9 cellular contexts compared by ENCODE assay signal in the genomic region with DNA sequence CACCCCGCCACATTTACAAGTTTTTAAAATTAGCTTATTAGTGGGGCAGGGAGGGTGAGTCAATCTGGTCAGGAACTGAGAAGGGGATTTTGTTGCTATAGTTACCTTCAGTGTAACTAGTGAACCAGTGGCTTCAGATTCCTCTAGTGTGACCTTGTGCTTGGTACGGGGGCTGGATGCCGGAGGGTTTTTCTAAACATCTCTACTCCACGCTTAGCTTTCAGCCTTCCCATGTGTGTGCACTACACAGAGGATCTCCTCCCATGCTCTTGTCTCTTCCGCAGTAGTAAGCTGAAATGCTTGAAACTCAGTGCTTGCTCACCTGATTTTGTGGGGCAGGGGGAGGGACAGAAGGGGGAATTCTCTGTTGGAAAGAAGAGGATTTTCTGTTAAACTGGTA.
DNase-seq lines count a peak whose midpoint lies in the region; ATAC-seq and TF ChIP-seq lines count a peak whose summit lies in the region.
"Had no signal": no experiment of that assay in that cellular context is flagged by ENCODE, and none has a peak within 500 bp of the region (broad histone marks: within the 10 kb centered on the region; RNA-seq: fewer than 3 reads in every experiment).

No MANE protein-coding gene starts in this region.

- peak overlapping the region; percentile 48 for H3K9ac ChIP-seq in smooth muscle cell (ENCODE audit: low read depth)

- H3K4me3 Mint-ChIP-seq in activated CD4-positive, alpha-beta memory T cell treated with anti-CD3 and anti-CD28 coated beads for 36 hours = no peak overlapping the region
- H3K4me3 Mint-ChIP-seq in activated CD4-positive, alpha-beta memory T cell treated with anti-CD3 and anti-CD28 coated beads, Interleukin-2, amount 10 ng/mL, durations not matched to agents 7 days and 5 days = no peak overlapping the region
- no peak overlapping the region for H3K4me3 Mint-ChIP-seq in WTC11

- peak overlapping the region; percentile 60 for H3K27ac Mint-ChIP-seq in activated CD4-positive, alpha-beta memory T cell treated with anti-CD3 and anti-CD28 coated beads for 36 hours
- H3K27ac Mint-ChIP-seq in activated CD4-positive, alpha-beta memory T cell treated with anti-CD3 and anti-CD28 coated beads, Interleukin-2, amount 10 ng/mL, durations not matched to agents 7 days and 5 days = no peak overlapping the region
- no peak overlapping the region for H3K27ac Mint-ChIP-seq in WTC11

- H3K9me3 Mint-ChIP-seq in activated CD4-positive, alpha-beta memory T cell treated with anti-CD3 and anti-CD28 coated beads for 36 hours = no peaks in the 10 kb centered on the region
- peaks cover 3% of the 10 kb centered on the region for H3K9me3 Mint-ChIP-seq in activated CD4-positive, alpha-beta memory T cell treated with anti-CD3 and anti-CD28 coated beads, Interleukin-2, amount 10 ng/mL, durations not matched to agents 7 days and 5 days
- 0 out of 2 replicates have a peak, but pooled peaks cover 5% of the 10 kb centered on the region for H3K9me3 Mint-ChIP-seq in WTC11

- WGBS in smooth muscle cell (ENCODE audit: low lambda C conversion rate) = 49% methylated on average over 5 of the region's 5 CpGs

- H4K20me1 ChIP-seq in smooth muscle cell (ENCODE audit: low read depth) = no peaks in the 10 kb centered on the region

- no peak overlapping the region for H3K4me3 ChIP-seq in smooth muscle cell

- H3K27me3 ChIP-seq in smooth muscle cell (ENCODE audit: low read depth) = no peaks in the 10 kb centered on the region

- TF ChIP-seq CTCF in WTC11 (IDR thresholded peaks at IDR 0.05) = no peak
- no peak for TF ChIP-seq CTCF in smooth muscle cell (IDR thresholded peaks at IDR 0.05; ENCODE audit: borderline replicate concordance, insufficient read depth, poor library complexity, severe bottlenecking)

- peak; percentile 88 for ATAC-seq in HG02840 (IDR thresholded peaks at IDR 0.05; ENCODE audit: low FRiP score, unreplicated experiment)
- peak; percentile 24 for ATAC-seq in WTC11

- no peaks in the 10 kb centered on the region for H3K36me3 Mint-ChIP-seq in activated CD4-positive, alpha-beta memory T cell treated with anti-CD3 and anti-CD28 coated beads for 36 hours
- peaks cover 6% of the 10 kb centered on the region for H3K36me3 Mint-ChIP-seq in activated CD4-positive, alpha-beta memory T cell treated with anti-CD3 and anti-CD28 coated beads, Interleukin-2, amount 10 ng/mL, durations not matched to agents 7 days and 5 days (ENCODE audit: low read depth)
- H3K36me3 Mint-ChIP-seq in WTC11 = no peaks in the 10 kb centered on the region

- DNase-seq in activated CD4-positive, alpha-beta memory T cell treated with anti-CD3 and anti-CD28 coated beads for 36 hours = no peak
- no peak for DNase-seq in activated CD4-positive, alpha-beta memory T cell treated with anti-CD3 and anti-CD28 coated beads, Interleukin-2, amount 10 ng/mL, durations not matched to agents 7 days and 5 days
- no peak for DNase-seq in WTC11 (ENCODE audit: low spot score)
- no peak for DNase-seq in smooth muscle cell (lab: John Stamatoyannopoulos, UW; ENCODE audit: unreplicated experiment)
- DNase-seq in HK-2 (ENCODE audit: unreplicated experiment) = no peak
- DNase-seq in SW480 (ENCODE audit: low spot score) = no peak
- DNase-seq in stimulated activated CD4-positive, alpha-beta T cell treated with anti-CD3 and anti-CD28 coated beads, Interleukin-2, amount 100 ng/mL, for 24 hours = no peak

- H3K9me3 ChIP-seq in smooth muscle cell (replicated peaks; ENCODE audit: low read depth) = no peaks in the 10 kb centered on the region

- peak overlapping the region; percentile 2 for H3K4me2 ChIP-seq in smooth muscle cell

- peak overlapping the region; percentile 83 for H3K27ac ChIP-seq in smooth muscle cell (ENCODE audit: low read depth)
- H3K27ac ChIP-seq: C4-2B had no signal

- peaks cover 19% of the 10 kb centered on the region for H3K4me1 ChIP-seq in smooth muscle cell (ENCODE audit: low read depth)

- H3K4me1 Mint-ChIP-seq in activated CD4-positive, alpha-beta memory T cell treated with anti-CD3 and anti-CD28 coated beads for 36 hours (ENCODE audit: low read depth) = peaks cover 58% of the 10 kb centered on the region
- H3K4me1 Mint-ChIP-seq in activated CD4-positive, alpha-beta memory T cell treated with anti-CD3 and anti-CD28 coated beads, Interleukin-2, amount 10 ng/mL, durations not matched to agents 7 days and 5 days = peaks cover 58% of the 10 kb centered on the region
- peaks cover 11% of the 10 kb centered on the region for H3K4me1 Mint-ChIP-seq in WTC11

- H3K79me2 ChIP-seq in smooth muscle cell (ENCODE audit: low read depth) = no peaks in the 10 kb centered on the region

- no peaks in the 10 kb centered on the region for H3K27me3 Mint-ChIP-seq in activated CD4-positive, alpha-beta memory T cell treated with anti-CD3 and anti-CD28 coated beads for 36 hours
- H3K27me3 Mint-ChIP-seq in activated CD4-positive, alpha-beta memory T cell treated with anti-CD3 and anti-CD28 coated beads, Interleukin-2, amount 10 ng/mL, durations not matched to agents 7 days and 5 days = no peaks in the 10 kb centered on the region
- 0 out of 2 replicates have a peak, but pooled peaks cover 2% of the 10 kb centered on the region for H3K27me3 Mint-ChIP-seq in WTC11 (ENCODE audit: low read depth)

- no peak overlapping the region for H2AFZ ChIP-seq in smooth muscle cell (ENCODE audit: low read depth)

- intact Hi-C loops in activated CD4-positive, alpha-beta memory T cell treated with anti-CD3 and anti-CD28 coated beads for 36 hours (cut with micrococcal nuclease) = no loop called here

- POLR2A ChIA-PET in activated CD4-positive, alpha-beta memory T cell treated with anti-CD3 and anti-CD28 coated beads for 36 hours (lab: Charles Lee) = interaction anchor here (0.6 kb wide), 1 partner anchor 19 kb away, joined by 3 read pairs; no protein-coding TSS in a partner anchor
- POLR2A ChIA-PET in activated CD4-positive, alpha-beta memory T cell treated with anti-CD3 and anti-CD28 coated beads, Interleukin-2, amount 10 ng/mL, durations not matched to agents 7 days and 5 days (lab: Charles Lee) = interaction anchor here (0.6 to 2.8 kb wide), 3 partner anchors 17 to 395 kb away, joined by 3 to 17 read pairs (median 4); no protein-coding TSS in a partner anchor
- POLR2A ChIA-PET in WTC11 (lab: Charles Lee) = no interaction called here

- no peaks in the 10 kb centered on the region for H3K36me3 ChIP-seq in smooth muscle cell (ENCODE audit: low read depth)

- CTCF ChIA-PET in activated CD4-positive, alpha-beta memory T cell treated with anti-CD3 and anti-CD28 coated beads for 36 hours (lab: Charles Lee) = interaction anchor here (1.0 to 2.2 kb wide), 6 partner anchors 16 to 191 kb away, joined by 3 to 8 read pairs (median 5); no protein-coding TSS in a partner anchor
- CTCF ChIA-PET in activated CD4-positive, alpha-beta memory T cell treated with anti-CD3 and anti-CD28 coated beads, Interleukin-2, amount 10 ng/mL, durations not matched to agents 7 days and 5 days (lab: Charles Lee) = interaction anchor here (0.9 to 2.4 kb wide), 8 partner anchors 10 to 101 kb away, joined by 3 to 15 read pairs (median 6); no protein-coding TSS in a partner anchor
- CTCF ChIA-PET in WTC11 (lab: Charles Lee) = interaction anchor here (0.6 to 2.0 kb wide), 7 partner anchors 10 to 192 kb away, joined by 3 to 13 read pairs (median 3); no protein-coding TSS in a partner anchor

- peaks cover 26% of the 10 kb centered on the region for H3F3A ChIP-seq in smooth muscle cell (ENCODE audit: low read depth)

TF ChIP-seq in WTC11, 78 proteins besides CTCF, POLR2A, EP300 and RAD21:
- TF ChIP-seq ZNF121 (CRISPR knock-in tag; IDR thresholded peaks at IDR 0.05) (no peak), SP1 (CRISPR knock-in tag; conservative IDR thresholded peaks at IDR 0.05) (no peak), SMAD4 (CRISPR knock-in tag; IDR thresholded peaks at IDR 0.05) (no peak), ZNF263 (CRISPR knock-in tag; IDR thresholded peaks at IDR 0.05; ENCODE audit: low read depth) (no peak)
- TF ChIP-seq, protein P1, sequence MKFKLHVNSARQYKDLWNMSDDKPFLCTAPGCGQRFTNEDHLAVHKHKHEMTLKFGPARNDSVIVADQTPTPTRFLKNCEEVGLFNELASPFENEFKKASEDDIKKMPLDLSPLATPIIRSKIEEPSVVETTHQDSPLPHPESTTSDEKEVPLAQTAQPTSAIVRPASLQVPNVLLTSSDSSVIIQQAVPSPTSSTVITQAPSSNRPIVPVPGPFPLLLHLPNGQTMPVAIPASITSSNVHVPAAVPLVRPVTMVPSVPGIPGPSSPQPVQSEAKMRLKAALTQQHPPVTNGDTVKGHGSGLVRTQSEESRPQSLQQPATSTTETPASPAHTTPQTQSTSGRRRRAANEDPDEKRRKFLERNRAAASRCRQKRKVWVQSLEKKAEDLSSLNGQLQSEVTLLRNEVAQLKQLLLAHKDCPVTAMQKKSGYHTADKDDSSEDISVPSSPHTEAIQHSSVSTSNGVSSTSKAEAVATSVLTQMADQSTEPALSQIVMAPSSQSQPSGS (CRISPR knock-in tag; IDR thresholded peaks at IDR 0.05; ENCODE audit: borderline replicate concordance, low read depth) = no peak
- TF ChIP-seq, protein P2, sequence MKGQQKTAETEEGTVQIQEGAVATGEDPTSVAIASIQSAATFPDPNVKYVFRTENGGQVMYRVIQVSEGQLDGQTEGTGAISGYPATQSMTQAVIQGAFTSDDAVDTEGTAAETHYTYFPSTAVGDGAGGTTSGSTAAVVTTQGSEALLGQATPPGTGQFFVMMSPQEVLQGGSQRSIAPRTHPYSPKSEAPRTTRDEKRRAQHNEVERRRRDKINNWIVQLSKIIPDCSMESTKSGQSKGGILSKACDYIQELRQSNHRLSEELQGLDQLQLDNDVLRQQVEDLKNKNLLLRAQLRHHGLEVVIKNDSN (CRISPR knock-in tag; IDR thresholded peaks at IDR 0.05) = no peak
- TF ChIP-seq, protein P3, sequence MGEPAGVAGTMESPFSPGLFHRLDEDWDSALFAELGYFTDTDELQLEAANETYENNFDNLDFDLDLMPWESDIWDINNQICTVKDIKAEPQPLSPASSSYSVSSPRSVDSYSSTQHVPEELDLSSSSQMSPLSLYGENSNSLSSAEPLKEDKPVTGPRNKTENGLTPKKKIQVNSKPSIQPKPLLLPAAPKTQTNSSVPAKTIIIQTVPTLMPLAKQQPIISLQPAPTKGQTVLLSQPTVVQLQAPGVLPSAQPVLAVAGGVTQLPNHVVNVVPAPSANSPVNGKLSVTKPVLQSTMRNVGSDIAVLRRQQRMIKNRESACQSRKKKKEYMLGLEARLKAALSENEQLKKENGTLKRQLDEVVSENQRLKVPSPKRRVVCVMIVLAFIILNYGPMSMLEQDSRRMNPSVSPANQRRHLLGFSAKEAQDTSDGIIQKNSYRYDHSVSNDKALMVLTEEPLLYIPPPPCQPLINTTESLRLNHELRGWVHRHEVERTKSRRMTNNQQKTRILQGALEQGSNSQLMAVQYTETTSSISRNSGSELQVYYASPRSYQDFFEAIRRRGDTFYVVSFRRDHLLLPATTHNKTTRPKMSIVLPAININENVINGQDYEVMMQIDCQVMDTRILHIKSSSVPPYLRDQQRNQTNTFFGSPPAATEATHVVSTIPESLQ (CRISPR knock-in tag; IDR thresholded peaks at IDR 0.05) = no peak
TF ChIP-seq in WTC11: peak in this region for 0.
